In genomic region chr2:215994901-215995300, GRCh38 we compare ENCODE assay signal across 1 cellular context.
TF ChIP-seq lines count a peak whose summit lies in the region.

No MANE protein-coding gene starts in this region.

TF ChIP-seq in HCT116, 20 proteins besides CTCF, POLR2A, EP300 and RAD21 (continued from another document):
- no peak for TF ChIP-seq YY1 (IDR thresholded peaks at IDR 0.05; ENCODE audit: extremely low read depth, insufficient replicate concordance, low read depth, low read length)
